ENCODE assay signal across 8 cellular contexts in the genomic region with DNA sequence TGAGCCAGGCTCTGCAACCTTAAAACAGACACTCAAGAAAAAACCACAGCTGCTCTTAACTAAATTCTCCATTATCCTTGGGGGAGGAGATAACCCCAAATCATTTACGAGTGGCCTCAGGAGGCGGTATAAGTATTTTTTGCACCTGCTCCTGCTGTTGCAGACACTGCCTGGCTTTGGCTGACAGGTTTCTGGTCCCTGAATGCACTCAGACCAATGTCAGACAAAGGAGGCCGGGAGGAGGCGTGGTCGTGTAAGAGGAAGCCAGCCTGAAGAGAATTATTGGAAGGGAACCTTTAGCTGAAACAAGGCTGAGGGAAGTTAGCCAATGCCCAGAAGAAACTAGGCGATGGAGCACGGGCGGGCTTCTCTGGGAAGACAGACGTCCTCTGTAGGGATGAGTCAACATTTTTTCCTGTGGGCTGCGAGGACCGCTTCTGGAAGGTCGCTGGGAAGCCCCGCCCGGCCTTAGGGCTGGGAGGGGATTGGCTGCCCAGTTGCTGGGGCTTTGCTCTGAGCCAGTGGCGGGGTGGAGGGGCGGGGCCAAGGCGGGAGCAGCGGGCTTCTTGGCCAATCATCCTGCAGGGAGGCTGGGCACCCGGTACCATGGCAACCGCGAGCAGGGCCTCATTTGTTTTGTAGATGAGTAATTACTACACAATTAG.
DNase-seq lines count a peak whose midpoint lies in the region; ATAC-seq, FAIRE-seq and TF ChIP-seq lines count a peak whose summit lies in the region.

No MANE protein-coding gene starts in this region.

- peak overlapping the region; percentile 76 for H3K9ac ChIP-seq in neural cell (ENCODE audit: low read length)

- peak overlapping the region; percentile 52 for H2AFZ ChIP-seq in neural cell (ENCODE audit: low read depth, low read length)

- peak overlapping the region; percentile 66 for H3K4me2 ChIP-seq in neural cell (ENCODE audit: low read length)

- peaks cover 7% of the 10 kb centered on the region for H3F3A ChIP-seq in neural cell (ENCODE audit: insufficient read depth, low read length, poor library complexity, severe bottlenecking)

- 9 to 15% (median 12%) methylated on average over 18 to 21 of the region's 21 CpGs for WGBS in adrenal gland, 4 donors
- 19 to 25% methylated on average over 20 to 21 of the region's 21 CpGs for WGBS in upper lobe of left lung, 2 donors

- TF ChIP-seq CTCF in D721Med (IDR thresholded peaks at IDR 0.05; ENCODE audit: insufficient read depth, missing control alignments): no peak
- peak in 3 of 6 experiments; percentile 10 to 14 (median 11) for TF ChIP-seq CTCF in adrenal gland (IDR thresholded peaks at IDR 0.05)
- peak; percentile 40 for TF ChIP-seq CTCF in neural cell (IDR thresholded peaks at IDR 0.05; ENCODE audit: poor library complexity, severe bottlenecking)
- peak in 1 of 6 experiments; percentile 18 for TF ChIP-seq CTCF in upper lobe of left lung (IDR thresholded peaks at IDR 0.05)

- intact Hi-C loops in adrenal gland (cut with DNase I): no loop called here

- H3K36me3 ChIP-seq in adrenal gland (replicated peaks in 1 of 2) (no peaks in the 10 kb centered on the region), neural cell (ENCODE audit: insufficient read depth, low read length) (no peaks in the 10 kb centered on the region), upper lobe of left lung (no peaks in the 10 kb centered on the region)

- DNase-seq in D721Med (ENCODE audit: insufficient read length, low spot score) (peak; percentile 63), HUDEP-2 (lab: John Stamatoyannopoulos, UW; ENCODE audit: unreplicated experiment in 76 of 76) (peak in 43 of 76 experiments; percentile 4 to 79 (median 38)), NOMO-1 treated with dmso at 0.1 percent for 144 hours (lab: John Stamatoyannopoulos, UW; ENCODE audit: unreplicated experiment) (peak; percentile 94), adrenal gland (peak; percentile 99 to 100 (median 100)), glomerular visceral epithelial cell (ENCODE audit: extremely low spot score) (peak; percentile 99), upper lobe of left lung (peak; percentile 90 to 97), GF-D8 (lab: John Stamatoyannopoulos, UW) (no peak)

- H3K27ac ChIP-seq in adrenal gland (peak overlapping the region; percentile 76 to 96 (median 85)), neural cell (ENCODE audit: low read length) (peak overlapping the region; percentile 94), upper lobe of left lung (peak overlapping the region; percentile 20 to 72 (median 51))

- ATAC-seq in upper lobe of left lung (ENCODE audit: low FRiP score in 2 of 2): peak; percentile 96 to 97

- H3K79me2 ChIP-seq in neural cell (replicated peaks; ENCODE audit: insufficient read depth, low read length): peaks cover 2% of the 10 kb centered on the region

- H3K27me3 ChIP-seq in adrenal gland (no peaks in the 10 kb centered on the region), neural cell (ENCODE audit: insufficient read depth, low read depth, low read length) (no peaks in the 10 kb centered on the region), upper lobe of left lung (no peaks in the 10 kb centered on the region)

- no peak for TF ChIP-seq EP300 in neural cell (conservative IDR thresholded peaks at IDR 0.05; ENCODE audit: poor library complexity, severe bottlenecking)
- no peak for TF ChIP-seq EP300 in upper lobe of left lung (IDR thresholded peaks at IDR 0.05)

- H3K9me3 ChIP-seq in adrenal gland (replicated peaks in 1 of 3) (no peaks in the 10 kb centered on the region), neural cell (ENCODE audit: low read length) (no peaks in the 10 kb centered on the region), upper lobe of left lung (no peaks in the 10 kb centered on the region)

- H4K20me1 ChIP-seq in neural cell (ENCODE audit: insufficient read depth): no peaks in the 10 kb centered on the region

- FAIRE-seq in D721Med (lab: Jason Lieb, UNC): no peak

- peaks cover 47 to 62% of the 10 kb centered on the region in 2 donors for H3K4me1 ChIP-seq in adrenal gland (replicated peaks in 1 of 2)
- peaks cover 6 to 20% (median 13%) of the 10 kb centered on the region in 4 donors for H3K4me1 ChIP-seq in upper lobe of left lung

- H3K4me3 ChIP-seq in adrenal gland (no peak overlapping the region), neural cell (ENCODE audit: low read length) (peak overlapping the region; percentile 65), upper lobe of left lung (peak overlapping the region in 3 of 4 donors; percentile 31 to 38 (median 32))

- TF ChIP-seq POLR2A in adrenal gland (IDR thresholded peaks at IDR 0.05) (peak; percentile 21 to 61), upper lobe of left lung (IDR thresholded peaks at IDR 0.05) (no peak)

- no peaks in the 10 kb centered on the region for H3K9me2 ChIP-seq in neural cell (ENCODE audit: insufficient read depth, low read length)

- TF ChIP-seq RAD21 in neural cell (conservative IDR thresholded peaks at IDR 0.05): peak; percentile 57

TF ChIP-seq in neural cell, 6 proteins besides CTCF, POLR2A, EP300 and RAD21:
- TF ChIP-seq, protein P1, sequence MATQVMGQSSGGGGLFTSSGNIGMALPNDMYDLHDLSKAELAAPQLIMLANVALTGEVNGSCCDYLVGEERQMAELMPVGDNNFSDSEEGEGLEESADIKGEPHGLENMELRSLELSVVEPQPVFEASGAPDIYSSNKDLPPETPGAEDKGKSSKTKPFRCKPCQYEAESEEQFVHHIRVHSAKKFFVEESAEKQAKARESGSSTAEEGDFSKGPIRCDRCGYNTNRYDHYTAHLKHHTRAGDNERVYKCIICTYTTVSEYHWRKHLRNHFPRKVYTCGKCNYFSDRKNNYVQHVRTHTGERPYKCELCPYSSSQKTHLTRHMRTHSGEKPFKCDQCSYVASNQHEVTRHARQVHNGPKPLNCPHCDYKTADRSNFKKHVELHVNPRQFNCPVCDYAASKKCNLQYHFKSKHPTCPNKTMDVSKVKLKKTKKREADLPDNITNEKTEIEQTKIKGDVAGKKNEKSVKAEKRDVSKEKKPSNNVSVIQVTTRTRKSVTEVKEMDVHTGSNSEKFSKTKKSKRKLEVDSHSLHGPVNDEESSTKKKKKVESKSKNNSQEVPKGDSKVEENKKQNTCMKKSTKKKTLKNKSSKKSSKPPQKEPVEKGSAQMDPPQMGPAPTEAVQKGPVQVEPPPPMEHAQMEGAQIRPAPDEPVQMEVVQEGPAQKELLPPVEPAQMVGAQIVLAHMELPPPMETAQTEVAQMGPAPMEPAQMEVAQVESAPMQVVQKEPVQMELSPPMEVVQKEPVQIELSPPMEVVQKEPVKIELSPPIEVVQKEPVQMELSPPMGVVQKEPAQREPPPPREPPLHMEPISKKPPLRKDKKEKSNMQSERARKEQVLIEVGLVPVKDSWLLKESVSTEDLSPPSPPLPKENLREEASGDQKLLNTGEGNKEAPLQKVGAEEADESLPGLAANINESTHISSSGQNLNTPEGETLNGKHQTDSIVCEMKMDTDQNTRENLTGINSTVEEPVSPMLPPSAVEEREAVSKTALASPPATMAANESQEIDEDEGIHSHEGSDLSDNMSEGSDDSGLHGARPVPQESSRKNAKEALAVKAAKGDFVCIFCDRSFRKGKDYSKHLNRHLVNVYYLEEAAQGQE (IDR thresholded peaks at IDR 0.05; ENCODE audit: borderline replicate concordance): peak; percentile 48
- no peak for TF ChIP-seq MXI1 (conservative IDR thresholded peaks at IDR 0.05; ENCODE audit: poor library complexity, severe bottlenecking)
- peak; percentile 58 for TF ChIP-seq SMC3 (conservative IDR thresholded peaks at IDR 0.05; ENCODE audit: poor library complexity)
- no peak for TF ChIP-seq EZH2 (IDR thresholded peaks at IDR 0.05; ENCODE audit: borderline replicate concordance, insufficient read depth, low read length, poor library complexity, severe bottlenecking)
- TF ChIP-seq TAF1 (IDR thresholded peaks at IDR 0.05; ENCODE audit: low read depth): peak; percentile 36
- peak; percentile 60 for TF ChIP-seq POLR2AphosphoS5 (IDR thresholded peaks at IDR 0.05)

Comparison
In these comparisons a context has a peak if more than half of its experiments do, and no peak if none do; other contexts are left out.
1. H3K4me3 ChIP-seq: peak in neural cell (single experiment) and upper lobe of left lung (3 of 4); none in adrenal gland (0 of 4).
2. POLR2A ChIP-seq: peak in adrenal gland (2 of 2); none in upper lobe of left lung (0 of 4).
3. Peak in every context shown above with its lines, with median percentiles within 50 percentile points of each other: H3K27ac ChIP-seq.